9 cellular contexts compared by ENCODE assay signal in the genomic region with DNA sequence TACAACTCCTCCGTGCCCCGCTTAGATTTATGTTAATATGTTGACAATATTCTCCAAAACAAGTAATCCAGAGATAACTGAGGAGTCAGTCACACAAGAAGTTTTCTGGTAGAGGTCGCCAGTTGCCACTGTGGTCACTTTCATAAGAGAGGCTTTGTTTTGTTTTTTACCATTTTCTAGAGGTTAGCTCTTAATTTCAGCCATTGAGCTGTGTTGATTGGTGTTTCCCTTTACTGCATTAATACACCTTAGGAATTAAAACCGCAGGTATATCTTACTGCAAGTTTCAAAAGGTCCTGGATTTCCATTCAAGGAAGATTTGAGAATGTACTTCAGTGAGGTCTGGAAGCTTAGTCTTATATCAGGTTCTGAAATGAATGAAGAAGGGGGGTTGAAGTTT. TPM values are rescaled to one million over a fixed set of nuclear protein-coding genes. Genes with fewer than 3 reads are reported as not detected.
DNase-seq lines count a peak whose midpoint lies in the region; ATAC-seq and TF ChIP-seq lines count a peak whose summit lies in the region.
"Had no signal": no experiment of that assay in that cellular context is flagged by ENCODE, and none has a peak within 500 bp of the region (broad histone marks: within the 10 kb centered on the region; RNA-seq: fewer than 3 reads in every experiment).

No MANE protein-coding gene starts in this region.

- DNase-seq in GM12865 (ENCODE audit: low read depth) = no peak
- DNase-seq in psoas muscle = no peak
- no peak for DNase-seq in AG08396 (ENCODE audit: low spot score)
- no peak for DNase-seq in NOMO-1 treated with DMSO at 0.1 percent for 48 hours (lab: John Stamatoyannopoulos, UW; ENCODE audit: unreplicated experiment)
- DNase-seq: occipital lobe had no signal

- H3K27me3 ChIP-seq in OCI-LY3 (ENCODE audit: low read depth, low read length) = peaks cover 34% of the 10 kb centered on the region
- H3K27me3 ChIP-seq in endocrine pancreas (ENCODE audit: control insufficient read depth, insufficient read depth, low read length) = no peaks in the 10 kb centered on the region
- no peaks in the 10 kb centered on the region for H3K27me3 ChIP-seq in psoas muscle (ENCODE audit: insufficient read depth in 3 of 3, low read length in 2 of 3)

- H3K4me2 ChIP-seq in OCI-LY3 (ENCODE audit: low read length) = peak overlapping the region; percentile 93

- no peaks in the 10 kb centered on the region for H3K9me3 ChIP-seq in OCI-LY3 (ENCODE audit: insufficient read depth, low read length)
- H3K9me3 ChIP-seq in endocrine pancreas (ENCODE audit: control insufficient read depth, low read length) = no peaks in the 10 kb centered on the region
- no peaks in the 10 kb centered on the region for H3K9me3 ChIP-seq in psoas muscle

- H3K27ac ChIP-seq in OCI-LY3 (ENCODE audit: low read length) = no peak overlapping the region
- H3K27ac ChIP-seq in psoas muscle = no peak overlapping the region

- 83 to 93% (median 88%) methylated on average over 4 of the region's 4 CpGs for WGBS in psoas muscle, 3 donors

- intact Hi-C loops in psoas muscle (cut with DNase I) = loop anchor here (5.0 to 10.0 kb wide), 5 partner anchors 103 to 830 kb away; a partner anchor contains a TSS

- H3K4me3 ChIP-seq in GM12865 (ENCODE audit: low read depth, low read length) (peak overlapping the region; percentile 70), OCI-LY3 (ENCODE audit: low read length) (peak overlapping the region; percentile 84), endocrine pancreas (ENCODE audit: control insufficient read depth, insufficient read depth, low read length) (peak overlapping the region; percentile 80), psoas muscle (peak overlapping the region; percentile 87)

- H2AFZ ChIP-seq in OCI-LY3 (ENCODE audit: low read depth, low read length) = no peak overlapping the region

- H3K36me3 ChIP-seq in OCI-LY3 (replicated peaks; ENCODE audit: low read depth, low read length) (peaks cover 7% of the 10 kb centered on the region), endocrine pancreas (ENCODE audit: control insufficient read depth, insufficient read depth, low read length) (peaks cover 3% of the 10 kb centered on the region), psoas muscle (ENCODE audit: insufficient read depth in 1 of 2, low read depth in 1 of 2) (peaks cover 3 to 32% of the 10 kb centered on the region in 2 donors)

- H3K4me1 ChIP-seq in OCI-LY3 (ENCODE audit: low read length) = peaks cover 34% of the 10 kb centered on the region
- H3K4me1 ChIP-seq in endocrine pancreas (ENCODE audit: control insufficient read depth, insufficient read depth, low read length) = peaks cover 28% of the 10 kb centered on the region
- peaks cover 17% of the 10 kb centered on the region for H3K4me1 ChIP-seq in psoas muscle

- peaks cover 14% of the 10 kb centered on the region; the same call in 1 of the 2 replicates for H4K20me1 ChIP-seq in OCI-LY3 (ENCODE audit: insufficient read depth, low read length)

- ATAC-seq in psoas muscle = no peak
- ATAC-seq in activated CD4-positive, CD25-positive, alpha-beta regulatory T cell treated with anti-CD3 and anti-CD28 coated beads, Interleukin-2, amount 50 U/mL, for 24 hours = no peak

- peaks cover 30% of the 10 kb centered on the region for H3K79me2 ChIP-seq in OCI-LY3 (ENCODE audit: low read length)

- H3K9ac ChIP-seq in OCI-LY3 (ENCODE audit: low read length) = peak overlapping the region; percentile 59
- no peak overlapping the region for H3K9ac ChIP-seq in endocrine pancreas (ENCODE audit: control insufficient read depth, insufficient read depth, low read length)

- TF ChIP-seq CTCF in GM12865 (IDR thresholded peaks at IDR 0.05; ENCODE audit: insufficient read depth, low read depth, low read length, missing control alignments) (no peak), OCI-LY3 (IDR thresholded peaks at IDR 0.05; ENCODE audit: low read depth, low read length) (no peak), psoas muscle (IDR thresholded peaks at IDR 0.05) (no peak)

RNA-seq across cellular contexts. Expression of a gene that starts 3.5 kb away (rescaled TPM):
- 10 to 100 TPM; 32.7 to 57.4 (median 43.6) TPM for total RNA-seq in psoas muscle
- 10 to 100 TPM; 21.4 to 57.6 (median 28.3) TPM for polyA plus RNA-seq in psoas muscle

RNA-seq across cellular contexts. Expression of a gene that starts 8.2 kb away (rescaled TPM):
- total RNA-seq in psoas muscle = 10 to 100 TPM; 45.5 to 81.4 (median 64.8) TPM
- polyA plus RNA-seq in psoas muscle = 10 to 100 TPM; 42.3 to 74.0 (median 57.4) TPM

RNA-seq across cellular contexts. Expression of a gene that starts 20.9 kb away (rescaled TPM):
- under 1 TPM in 1 of 4 donors, not detected in 3; 0.15 TPM for total RNA-seq in psoas muscle
- not detected for polyA plus RNA-seq in psoas muscle
- total RNA-seq: RPMI7951 had no signal
